Comparison of ENCODE assay signal across 25 cellular contexts in genomic region chr11:9310485-9310884, GRCh38. TPM values are rescaled to one million over a fixed set of nuclear protein-coding genes. Genes with fewer than 3 reads are reported as not detected.
A peak's percentile ranks its signal among the peaks of the same experiment; 100 is the strongest.
DNase-seq lines count a peak whose midpoint lies in the region; ATAC-seq and TF ChIP-seq lines count a peak whose summit lies in the region.
"Had no signal": no experiment of that assay in that cellular context is flagged by ENCODE, and none has a peak within 500 bp of the region (broad histone marks: within the 10 kb centered on the region; RNA-seq: fewer than 3 reads in every experiment).

No MANE protein-coding gene starts in this region.

- H3K4me1 Mint-ChIP-seq in activated naive CD8-positive, alpha-beta T cell (ENCODE audit: low read depth), result peaks cover 58% of the 10 kb centered on the region
- H3K4me1 Mint-ChIP-seq in activated naive CD8-positive, alpha-beta T cell treated with anti-CD3 and anti-CD28 coated beads, Interleukin-2, amount 50 U/mL, for 24 hours, result peaks cover 54% of the 10 kb centered on the region
- H3K4me1 Mint-ChIP-seq in WTC11, result peaks cover 29% of the 10 kb centered on the region
- H3K4me1 Mint-ChIP-seq in memory B cell, result peaks cover 31% of the 10 kb centered on the region

- peaks cover 10% of the 10 kb centered on the region for H3K4me1 ChIP-seq in A673 (ENCODE audit: insufficient read depth, low read length, poor library complexity, severe bottlenecking)

- H3K27me3 ChIP-seq in A673 (replicated peaks; ENCODE audit: insufficient read depth, low read depth, low read length, poor library complexity), result no peaks in the 10 kb centered on the region
- H3K27me3 ChIP-seq: BLaER1 had no signal

- TF ChIP-seq CTCF in WTC11 (IDR thresholded peaks at IDR 0.05) (no peak), A673 (conservative IDR thresholded peaks at IDR 0.05; ENCODE audit: low read depth, low read length) (no peak)

- H3K36me3 Mint-ChIP-seq in activated naive CD8-positive, alpha-beta T cell, result peaks cover 5% of the 10 kb centered on the region
- H3K36me3 Mint-ChIP-seq in activated naive CD8-positive, alpha-beta T cell treated with anti-CD3 and anti-CD28 coated beads, Interleukin-2, amount 50 U/mL, for 24 hours (ENCODE audit: low read depth), result peaks cover 6% of the 10 kb centered on the region
- H3K36me3 Mint-ChIP-seq in WTC11 (peaks cover 11% of the 10 kb centered on the region), memory B cell (peaks cover 8% of the 10 kb centered on the region)

- DNase-seq in activated naive CD8-positive, alpha-beta T cell treated with anti-CD3 and anti-CD28 coated beads, Interleukin-2, amount 50 U/mL, for 24 hours, result no peak
- DNase-seq in WTC11 (ENCODE audit: low spot score) (no peak), memory B cell (ENCODE audit: low spot score in 2 of 2) (no peak), NCI-H1417 (lab: John Stamatoyannopoulos, UW) (no peak), A673 (ENCODE audit: low spot score) (no peak)
- no peak for DNase-seq in stimulated activated CD4-positive, alpha-beta T cell treated with anti-CD3 and anti-CD28 coated beads, Interleukin-4, amount 100 ng/mL, for 1 hour
- DNase-seq: 8988T; CD4-positive, alpha-beta memory T cell; COR-L47; DMS53; GOT3; HCEC 1CT; Karpas-422; MV-4-11; NCI-H1105; NCI-H146; NCI-H1930; NCI-H2107; NCI-H524; NCI-H748 treated with DMSO at 0.1 percent for 48 hours; SIG-M5 had no signal

- H3K27ac ChIP-seq in A673 (ENCODE audit: low read depth, low read length, poor library complexity, severe bottlenecking), result no peak overlapping the region
- H3K27ac ChIP-seq: BLaER1, HL-60, SK-N-MC had no signal

- H3K4me3 ChIP-seq in A673 (ENCODE audit: low read depth, low read length, poor library complexity, severe bottlenecking), result no peak overlapping the region
- H3K4me3 ChIP-seq: BLaER1, SK-N-MC had no signal

- POLR2A ChIA-PET in WTC11 (lab: Charles Lee) (interaction anchor here (1.1 kb wide), 1 partner anchor 9 kb away, joined by 5 read pairs; no protein-coding TSS in a partner anchor), A673 (lab: Charles Lee; ENCODE audit: low non-redundant PET) (interaction anchor here (0.6 kb wide), 1 partner anchor 54 kb away, joined by 3 read pairs; no protein-coding TSS in a partner anchor)

- no peak for ATAC-seq in activated naive CD8-positive, alpha-beta T cell treated with anti-CD3 and anti-CD28 coated beads, Interleukin-2, amount 50 U/mL, for 24 hours
- ATAC-seq in WTC11, result no peak
- ATAC-seq in memory B cell (ENCODE audit: low read depth), result no peak

- CTCF ChIA-PET in WTC11 (lab: Charles Lee) (interaction anchor here (1.6 kb wide), 1 partner anchor 173 kb away, joined by 3 read pairs; no protein-coding TSS in a partner anchor), A673 (lab: Charles Lee) (no interaction called here)

- intact Hi-C loops in A673 (cut with micrococcal nuclease; ENCODE audit: unreplicated experiment), result no loop called here

- peak overlapping the region; percentile 11 for H3K27ac Mint-ChIP-seq in activated naive CD8-positive, alpha-beta T cell
- H3K27ac Mint-ChIP-seq in activated naive CD8-positive, alpha-beta T cell treated with anti-CD3 and anti-CD28 coated beads, Interleukin-2, amount 50 U/mL, for 24 hours, result no peak overlapping the region
- H3K27ac Mint-ChIP-seq in WTC11 (peak overlapping the region; percentile 7; the same call in 1 of the 2 replicates), memory B cell (peak overlapping the region; percentile 4)

- H3K4me3 Mint-ChIP-seq in activated naive CD8-positive, alpha-beta T cell, result peak overlapping the region; percentile 7
- H3K4me3 Mint-ChIP-seq in activated naive CD8-positive, alpha-beta T cell treated with anti-CD3 and anti-CD28 coated beads, Interleukin-2, amount 50 U/mL, for 24 hours, result no peak overlapping the region
- H3K4me3 Mint-ChIP-seq in WTC11, result no peak overlapping the region
- H3K4me3 Mint-ChIP-seq in memory B cell, result no peak overlapping the region

- no peaks in the 10 kb centered on the region for H3K9me3 Mint-ChIP-seq in activated naive CD8-positive, alpha-beta T cell (ENCODE audit: low read depth)
- H3K9me3 Mint-ChIP-seq in activated naive CD8-positive, alpha-beta T cell treated with anti-CD3 and anti-CD28 coated beads, Interleukin-2, amount 50 U/mL, for 24 hours, result no peaks in the 10 kb centered on the region
- H3K9me3 Mint-ChIP-seq in WTC11, result peaks cover 5% of the 10 kb centered on the region
- H3K9me3 Mint-ChIP-seq in memory B cell, result peaks cover 4% of the 10 kb centered on the region

- H3K9me3 ChIP-seq in A673 (ENCODE audit: low read depth, low read length, poor library complexity, severe bottlenecking), result no peaks in the 10 kb centered on the region

- no peaks in the 10 kb centered on the region for H3K36me3 ChIP-seq in A673 (ENCODE audit: insufficient read depth, low read length, poor library complexity, severe bottlenecking)

- no peaks in the 10 kb centered on the region for H3K27me3 Mint-ChIP-seq in activated naive CD8-positive, alpha-beta T cell
- no peaks in the 10 kb centered on the region for H3K27me3 Mint-ChIP-seq in activated naive CD8-positive, alpha-beta T cell treated with anti-CD3 and anti-CD28 coated beads, Interleukin-2, amount 50 U/mL, for 24 hours
- H3K27me3 Mint-ChIP-seq in WTC11 (ENCODE audit: low read depth) (no peaks in the 10 kb centered on the region), memory B cell (no peaks in the 10 kb centered on the region)
- H3K27me3 Mint-ChIP-seq: CD4-positive, alpha-beta memory T cell had no signal

- no TSS peak for BruUV-seq in A673 (replicated peaks; lab: Mats Ljungman, UMichigan)

TF ChIP-seq in WTC11, 78 proteins besides CTCF, POLR2A, EP300 and RAD21:
- TF ChIP-seq RELA (CRISPR knock-in tag; IDR thresholded peaks at IDR 0.05; ENCODE audit: borderline replicate concordance), result no peak
- TF ChIP-seq ARID4B (CRISPR knock-in tag; IDR thresholded peaks at IDR 0.05; ENCODE audit: borderline replicate concordance), result no peak
- TF ChIP-seq NR2C2 (CRISPR knock-in tag; IDR thresholded peaks at IDR 0.05), result no peak
- no peak for TF ChIP-seq E2F5 (CRISPR knock-in tag; IDR thresholded peaks at IDR 0.05)
- TF ChIP-seq TEAD1 (CRISPR knock-in tag; IDR thresholded peaks at IDR 0.05), result no peak
- TF ChIP-seq MAX (CRISPR knock-in tag; IDR thresholded peaks at IDR 0.05), result no peak

RNA-seq across cellular contexts. Expression of gene TMEM41B, which starts 3.9 kb away (rescaled TPM):
- total RNA-seq in WTC11 (2021), result 45.8 to 46.5 TPM (median 46.1 TPM) in 3 replicates
- total RNA-seq in A673 (2021), result 55.1 and 58.0 TPM in 2 replicates

RNA-seq across cellular contexts. Expression of gene DENND5A, which starts 45.3 kb away (rescaled TPM):
- total RNA-seq in WTC11 (2021), result 65.9 to 69.3 TPM (median 69.1 TPM) in 3 replicates
- total RNA-seq in A673 (2021), result 65.4 and 69.7 TPM in 2 replicates
